Comparison of ENCODE assay signal across 8 cellular contexts in the genomic region with DNA sequence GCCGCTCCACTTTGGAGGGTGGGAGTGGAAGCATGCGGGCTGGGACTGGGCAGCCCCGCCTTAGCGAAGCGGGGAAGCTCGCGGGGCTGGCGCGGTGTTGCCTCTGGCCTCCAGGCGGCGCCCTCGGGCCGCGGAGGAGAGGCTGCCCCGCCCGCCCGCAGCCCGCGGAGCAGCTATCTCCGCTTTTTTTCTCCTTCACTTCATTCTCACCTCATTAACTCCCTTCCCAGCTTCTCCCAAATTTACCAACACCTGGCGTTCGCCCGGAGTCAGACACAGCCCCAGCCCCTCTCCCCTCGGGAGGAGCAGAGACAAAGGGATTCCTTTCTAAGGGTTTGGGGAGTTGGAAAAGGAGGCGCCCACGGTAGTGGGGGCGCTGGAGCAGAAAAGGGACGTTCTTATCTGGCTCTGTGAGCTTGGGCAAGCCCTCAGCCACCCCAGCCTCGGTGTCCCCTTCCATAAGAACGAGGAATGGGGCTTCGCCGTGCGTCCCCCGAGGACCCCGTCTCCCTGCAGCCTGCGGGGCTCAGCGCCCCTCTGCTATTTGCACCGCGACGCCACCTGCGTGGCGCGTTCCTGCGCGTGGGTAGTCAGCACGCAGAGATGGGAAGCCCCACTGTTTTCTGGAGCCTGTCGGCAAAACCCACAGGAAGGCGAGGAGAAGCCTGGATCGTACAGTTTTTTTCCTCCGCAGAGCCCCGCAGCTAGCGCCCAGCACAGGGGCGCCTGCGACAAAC. TPM values are rescaled to one million over a fixed set of nuclear protein-coding genes. Genes with fewer than 3 reads are reported as not detected.
DNase-seq lines count a peak whose midpoint lies in the region; ATAC-seq and TF ChIP-seq lines count a peak whose summit lies in the region.

No MANE protein-coding gene starts in this region.

- peak; percentile 34 for DNase-seq in GF-D8 (lab: John Stamatoyannopoulos, UW)
- peak; percentile 94 for DNase-seq in NCI-H69 (lab: John Stamatoyannopoulos, UW)
- peak; percentile 53 to 57 for DNase-seq in activated CD4-positive, alpha-beta T cell treated with anti-CD3 and anti-CD28 coated beads, Interleukin-2, amount 50 U/mL, for 24 hours (ENCODE audit: low read depth in 1 of 2, low spot score in 1 of 2)
- peak; percentile 87 for DNase-seq in lower lobe of right lung
- DNase-seq in stimulated activated CD4-positive, alpha-beta T cell treated with anti-CD3 and anti-CD28 coated beads, Interleukin-4, amount 100 ng/mL, for 4 hours: peak; percentile 67 to 79

- intact Hi-C loops in lower lobe of right lung (cut with DNase I): no loop called here

- H3K4me1 ChIP-seq in duodenal mucosa (ENCODE audit: control insufficient read depth in 1 of 2, insufficient read depth in 2 of 2, low read length in 2 of 2) (peaks cover 25 to 39% of the 10 kb centered on the region in 2 donors), lower lobe of right lung (peaks cover 52% of the 10 kb centered on the region)

- no peak overlapping the region for H3K27ac ChIP-seq in duodenal mucosa (ENCODE audit: low read depth, low read length)
- H3K27ac ChIP-seq in lower lobe of right lung: no peak overlapping the region

- H3K9me3 ChIP-seq in duodenal mucosa (ENCODE audit: control insufficient read depth in 1 of 2, low read length in 2 of 2) (no peaks in the 10 kb centered on the region), lower lobe of right lung (no peaks in the 10 kb centered on the region)

- H3K27me3 ChIP-seq in duodenal mucosa (ENCODE audit: control insufficient read depth in 1 of 2, insufficient read depth in 2 of 2, low read length in 2 of 2) (peaks cover 39 to 56% of the 10 kb centered on the region in 2 donors), lower lobe of right lung (ENCODE audit: low read depth) (peaks cover 67% of the 10 kb centered on the region)

- no peaks in the 10 kb centered on the region for H3K36me3 ChIP-seq in duodenal mucosa (ENCODE audit: control insufficient read depth in 1 of 2, insufficient read depth in 2 of 2, low read length in 2 of 2)
- H3K36me3 ChIP-seq in lower lobe of right lung: no peaks in the 10 kb centered on the region

- ATAC-seq in HG03439 (IDR thresholded peaks at IDR 0.05; ENCODE audit: unreplicated experiment) (peak; percentile 40), lower lobe of right lung (peak; percentile 89 to 91), HG03135 (IDR thresholded peaks at IDR 0.05; ENCODE audit: unreplicated experiment) (no peak)

- H3K9ac ChIP-seq in duodenal mucosa (ENCODE audit: low read depth in 1 of 2, low read length in 2 of 2): peak overlapping the region; percentile 43 to 51

- TF ChIP-seq CTCF in lower lobe of right lung (IDR thresholded peaks at IDR 0.05): peak; percentile 99

- H3K4me3 ChIP-seq in duodenal mucosa (ENCODE audit: low read depth in 1 of 2, low read length in 2 of 2) (peak overlapping the region; percentile 69 to 74), lower lobe of right lung (peak overlapping the region; percentile 72)

RNA-seq across cellular contexts. Expression of a gene that starts 1.5 kb away (rescaled TPM):
- 9.2 TPM for total RNA-seq in lower lobe of right lung

Comparison
In these comparisons a context has a peak if more than half of its experiments do, and no peak if none do; other contexts are left out.
1. DNase-seq: peak in every context shown above with its lines; median percentile 94 in NCI-H69; 87 in lower lobe of right lung; 73 in stimulated activated CD4-positive, alpha-beta T cell treated with anti-CD3 and anti-CD28 coated beads, Interleukin-4, amount 100 ng/mL, for 4 hours; 55 in activated CD4-positive, alpha-beta T cell treated with anti-CD3 and anti-CD28 coated beads, Interleukin-2, amount 50 U/mL, for 24 hours; 34 in GF-D8.